ENCODE assay signal across 1 cellular context in the genomic region with DNA sequence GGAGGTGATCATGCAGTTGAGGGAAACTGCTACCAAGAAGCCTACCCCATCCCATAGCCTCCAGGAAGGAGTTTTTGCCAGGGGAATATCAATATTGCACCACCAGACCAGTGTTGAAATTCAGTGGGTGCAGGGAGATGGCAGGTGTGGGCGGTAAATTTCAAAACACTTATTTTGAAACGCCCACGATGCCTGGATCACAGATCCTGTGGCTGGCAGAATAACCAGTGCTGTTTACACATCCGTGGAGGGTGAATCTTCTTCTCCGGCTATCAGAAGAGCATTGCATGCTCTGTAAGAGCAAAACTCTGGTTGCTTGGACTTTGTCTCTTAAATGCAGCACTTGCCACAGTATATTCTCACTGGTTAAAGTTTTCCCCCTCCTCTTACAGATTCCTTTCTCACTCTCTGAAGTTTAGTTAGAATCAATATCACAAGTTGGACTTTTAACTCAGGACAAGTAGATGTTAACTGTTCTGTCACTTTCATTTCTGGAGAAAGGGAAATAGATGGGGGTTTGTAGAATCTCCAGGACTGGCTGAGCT.
TF ChIP-seq lines count a peak whose summit lies in the region.

No MANE protein-coding gene starts in this region.

TF ChIP-seq in HepG2, 621 proteins besides CTCF, POLR2A, EP300 and RAD21 (continued from another document and continues in another):
- TF ChIP-seq EHMT2 (IDR thresholded peaks at IDR 0.05; ENCODE audit: borderline replicate concordance, low read depth, low read length) (no peak; the same call in 1 of the 2 replicates), ZSCAN9 (CRISPR knock-in tag; IDR thresholded peaks at IDR 0.05; ENCODE audit: borderline replicate concordance) (peak; percentile 62), ZNF501 (CRISPR knock-in tag; IDR thresholded peaks at IDR 0.05) (0 out of 2 replicates have a peak, but pooled peaks have one; percentile 20), SALL1 (CRISPR knock-in tag; IDR thresholded peaks at IDR 0.05) (peak; percentile 98), TCF7 (IDR thresholded peaks at IDR 0.05; ENCODE audit: low read depth) (peak; percentile 91), ETV5 (CRISPR knock-in tag; IDR thresholded peaks at IDR 0.05; ENCODE audit: borderline replicate concordance) (peak; percentile 87), ZMYM3 (CRISPR knock-in tag; IDR thresholded peaks at IDR 0.05) (peak; percentile 84), ZNF256 (CRISPR knock-in tag; conservative IDR thresholded peaks at IDR 0.05) (0 out of 2 replicates have a peak, but pooled peaks have one; percentile 30), ARNT2 (CRISPR knock-in tag; IDR thresholded peaks at IDR 0.05; ENCODE audit: low read depth) (peak; percentile 84), MTA1 (CRISPR knock-in tag; IDR thresholded peaks at IDR 0.05; ENCODE audit: borderline replicate concordance) (peak; percentile 63; the same call in 1 of the 2 replicates), SMAD9 (CRISPR knock-in tag; IDR thresholded peaks at IDR 0.05) (no peak), ZSCAN29 (CRISPR knock-in tag; conservative IDR thresholded peaks at IDR 0.05) (peak; percentile 92), SP1 (IDR thresholded peaks at IDR 0.05) (no peak), SP1 (CRISPR knock-in tag; IDR thresholded peaks at IDR 0.05) (peak; percentile 60; the same call in 1 of the 2 replicates), MBD4 (IDR thresholded peaks at IDR 0.05; ENCODE audit: borderline replicate concordance, low read length) (peak; percentile 93), HOXA5 (CRISPR knock-in tag; IDR thresholded peaks at IDR 0.05) (peak; percentile 93), HNRNPH1 (optimal IDR thresholded peaks at IDR 0.05; ENCODE audit: low read depth, low read length) (no peak), HOXA3 (CRISPR knock-in tag; IDR thresholded peaks at IDR 0.05) (peak; percentile 83; the same call in 1 of the 2 replicates), HES4 (CRISPR knock-in tag; IDR thresholded peaks at IDR 0.05; ENCODE audit: borderline replicate concordance) (no peak)
- TF ChIP-seq, protein P1, sequence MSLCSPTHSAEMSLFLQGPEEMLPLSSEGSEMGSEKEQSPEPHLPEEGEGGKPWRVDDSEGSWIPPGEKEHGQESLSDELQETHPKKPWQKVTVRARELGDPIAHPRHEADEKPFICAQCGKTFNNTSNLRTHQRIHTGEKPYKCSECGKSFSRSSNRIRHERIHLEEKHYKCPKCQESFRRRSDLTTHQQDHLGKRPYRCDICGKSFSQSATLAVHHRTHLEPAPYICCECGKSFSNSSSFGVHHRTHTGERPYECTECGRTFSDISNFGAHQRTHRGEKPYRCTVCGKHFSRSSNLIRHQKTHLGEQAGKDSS (CRISPR knock-in tag; IDR thresholded peaks at IDR 0.05; ENCODE audit: borderline replicate concordance, low read depth): no peak
- TF ChIP-seq, protein P2, sequence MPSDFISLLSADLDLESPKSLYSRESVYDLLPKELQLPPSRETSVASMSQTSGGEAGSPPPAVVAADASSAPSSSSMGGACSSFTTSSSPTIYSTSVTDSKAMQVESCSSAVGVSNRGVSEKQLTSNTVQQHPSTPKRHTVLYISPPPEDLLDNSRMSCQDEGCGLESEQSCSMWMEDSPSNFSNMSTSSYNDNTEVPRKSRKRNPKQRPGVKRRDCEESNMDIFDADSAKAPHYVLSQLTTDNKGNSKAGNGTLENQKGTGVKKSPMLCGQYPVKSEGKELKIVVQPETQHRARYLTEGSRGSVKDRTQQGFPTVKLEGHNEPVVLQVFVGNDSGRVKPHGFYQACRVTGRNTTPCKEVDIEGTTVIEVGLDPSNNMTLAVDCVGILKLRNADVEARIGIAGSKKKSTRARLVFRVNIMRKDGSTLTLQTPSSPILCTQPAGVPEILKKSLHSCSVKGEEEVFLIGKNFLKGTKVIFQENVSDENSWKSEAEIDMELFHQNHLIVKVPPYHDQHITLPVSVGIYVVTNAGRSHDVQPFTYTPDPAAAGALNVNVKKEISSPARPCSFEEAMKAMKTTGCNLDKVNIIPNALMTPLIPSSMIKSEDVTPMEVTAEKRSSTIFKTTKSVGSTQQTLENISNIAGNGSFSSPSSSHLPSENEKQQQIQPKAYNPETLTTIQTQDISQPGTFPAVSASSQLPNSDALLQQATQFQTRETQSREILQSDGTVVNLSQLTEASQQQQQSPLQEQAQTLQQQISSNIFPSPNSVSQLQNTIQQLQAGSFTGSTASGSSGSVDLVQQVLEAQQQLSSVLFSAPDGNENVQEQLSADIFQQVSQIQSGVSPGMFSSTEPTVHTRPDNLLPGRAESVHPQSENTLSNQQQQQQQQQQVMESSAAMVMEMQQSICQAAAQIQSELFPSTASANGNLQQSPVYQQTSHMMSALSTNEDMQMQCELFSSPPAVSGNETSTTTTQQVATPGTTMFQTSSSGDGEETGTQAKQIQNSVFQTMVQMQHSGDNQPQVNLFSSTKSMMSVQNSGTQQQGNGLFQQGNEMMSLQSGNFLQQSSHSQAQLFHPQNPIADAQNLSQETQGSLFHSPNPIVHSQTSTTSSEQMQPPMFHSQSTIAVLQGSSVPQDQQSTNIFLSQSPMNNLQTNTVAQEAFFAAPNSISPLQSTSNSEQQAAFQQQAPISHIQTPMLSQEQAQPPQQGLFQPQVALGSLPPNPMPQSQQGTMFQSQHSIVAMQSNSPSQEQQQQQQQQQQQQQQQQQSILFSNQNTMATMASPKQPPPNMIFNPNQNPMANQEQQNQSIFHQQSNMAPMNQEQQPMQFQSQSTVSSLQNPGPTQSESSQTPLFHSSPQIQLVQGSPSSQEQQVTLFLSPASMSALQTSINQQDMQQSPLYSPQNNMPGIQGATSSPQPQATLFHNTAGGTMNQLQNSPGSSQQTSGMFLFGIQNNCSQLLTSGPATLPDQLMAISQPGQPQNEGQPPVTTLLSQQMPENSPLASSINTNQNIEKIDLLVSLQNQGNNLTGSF (CRISPR knock-in tag; IDR thresholded peaks at IDR 0.05): 0 out of 2 replicates have a peak, but pooled peaks have one; percentile 40
- TF ChIP-seq, protein P3, sequence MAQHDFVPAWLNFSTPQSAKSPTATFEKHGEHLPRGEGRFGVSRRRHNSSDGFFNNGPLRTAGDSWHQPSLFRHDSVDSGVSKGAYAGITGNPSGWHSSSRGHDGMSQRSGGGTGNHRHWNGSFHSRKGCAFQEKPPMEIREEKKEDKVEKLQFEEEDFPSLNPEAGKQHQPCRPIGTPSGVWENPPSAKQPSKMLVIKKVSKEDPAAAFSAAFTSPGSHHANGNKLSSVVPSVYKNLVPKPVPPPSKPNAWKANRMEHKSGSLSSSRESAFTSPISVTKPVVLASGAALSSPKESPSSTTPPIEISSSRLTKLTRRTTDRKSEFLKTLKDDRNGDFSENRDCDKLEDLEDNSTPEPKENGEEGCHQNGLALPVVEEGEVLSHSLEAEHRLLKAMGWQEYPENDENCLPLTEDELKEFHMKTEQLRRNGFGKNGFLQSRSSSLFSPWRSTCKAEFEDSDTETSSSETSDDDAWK (CRISPR knock-in tag; IDR thresholded peaks at IDR 0.05): no peak
- TF ChIP-seq, protein P4, sequence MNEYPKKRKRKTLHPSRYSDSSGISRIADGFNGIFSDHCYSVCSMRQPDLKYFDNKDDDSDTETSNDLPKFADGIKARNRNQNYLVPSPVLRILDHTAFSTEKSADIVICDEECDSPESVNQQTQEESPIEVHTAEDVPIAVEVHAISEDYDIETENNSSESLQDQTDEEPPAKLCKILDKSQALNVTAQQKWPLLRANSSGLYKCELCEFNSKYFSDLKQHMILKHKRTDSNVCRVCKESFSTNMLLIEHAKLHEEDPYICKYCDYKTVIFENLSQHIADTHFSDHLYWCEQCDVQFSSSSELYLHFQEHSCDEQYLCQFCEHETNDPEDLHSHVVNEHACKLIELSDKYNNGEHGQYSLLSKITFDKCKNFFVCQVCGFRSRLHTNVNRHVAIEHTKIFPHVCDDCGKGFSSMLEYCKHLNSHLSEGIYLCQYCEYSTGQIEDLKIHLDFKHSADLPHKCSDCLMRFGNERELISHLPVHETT (CRISPR knock-in tag; conservative IDR thresholded peaks at IDR 0.05): peak; percentile 61; the same call in 1 of the 2 replicates
- TF ChIP-seq, protein P5, sequence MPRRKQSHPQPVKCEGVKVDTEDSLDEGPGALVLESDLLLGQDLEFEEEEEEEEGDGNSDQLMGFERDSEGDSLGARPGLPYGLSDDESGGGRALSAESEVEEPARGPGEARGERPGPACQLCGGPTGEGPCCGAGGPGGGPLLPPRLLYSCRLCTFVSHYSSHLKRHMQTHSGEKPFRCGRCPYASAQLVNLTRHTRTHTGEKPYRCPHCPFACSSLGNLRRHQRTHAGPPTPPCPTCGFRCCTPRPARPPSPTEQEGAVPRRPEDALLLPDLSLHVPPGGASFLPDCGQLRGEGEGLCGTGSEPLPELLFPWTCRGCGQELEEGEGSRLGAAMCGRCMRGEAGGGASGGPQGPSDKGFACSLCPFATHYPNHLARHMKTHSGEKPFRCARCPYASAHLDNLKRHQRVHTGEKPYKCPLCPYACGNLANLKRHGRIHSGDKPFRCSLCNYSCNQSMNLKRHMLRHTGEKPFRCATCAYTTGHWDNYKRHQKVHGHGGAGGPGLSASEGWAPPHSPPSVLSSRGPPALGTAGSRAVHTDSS (CRISPR knock-in tag; conservative IDR thresholded peaks at IDR 0.05): no peak
- TF ChIP-seq, protein P6, sequence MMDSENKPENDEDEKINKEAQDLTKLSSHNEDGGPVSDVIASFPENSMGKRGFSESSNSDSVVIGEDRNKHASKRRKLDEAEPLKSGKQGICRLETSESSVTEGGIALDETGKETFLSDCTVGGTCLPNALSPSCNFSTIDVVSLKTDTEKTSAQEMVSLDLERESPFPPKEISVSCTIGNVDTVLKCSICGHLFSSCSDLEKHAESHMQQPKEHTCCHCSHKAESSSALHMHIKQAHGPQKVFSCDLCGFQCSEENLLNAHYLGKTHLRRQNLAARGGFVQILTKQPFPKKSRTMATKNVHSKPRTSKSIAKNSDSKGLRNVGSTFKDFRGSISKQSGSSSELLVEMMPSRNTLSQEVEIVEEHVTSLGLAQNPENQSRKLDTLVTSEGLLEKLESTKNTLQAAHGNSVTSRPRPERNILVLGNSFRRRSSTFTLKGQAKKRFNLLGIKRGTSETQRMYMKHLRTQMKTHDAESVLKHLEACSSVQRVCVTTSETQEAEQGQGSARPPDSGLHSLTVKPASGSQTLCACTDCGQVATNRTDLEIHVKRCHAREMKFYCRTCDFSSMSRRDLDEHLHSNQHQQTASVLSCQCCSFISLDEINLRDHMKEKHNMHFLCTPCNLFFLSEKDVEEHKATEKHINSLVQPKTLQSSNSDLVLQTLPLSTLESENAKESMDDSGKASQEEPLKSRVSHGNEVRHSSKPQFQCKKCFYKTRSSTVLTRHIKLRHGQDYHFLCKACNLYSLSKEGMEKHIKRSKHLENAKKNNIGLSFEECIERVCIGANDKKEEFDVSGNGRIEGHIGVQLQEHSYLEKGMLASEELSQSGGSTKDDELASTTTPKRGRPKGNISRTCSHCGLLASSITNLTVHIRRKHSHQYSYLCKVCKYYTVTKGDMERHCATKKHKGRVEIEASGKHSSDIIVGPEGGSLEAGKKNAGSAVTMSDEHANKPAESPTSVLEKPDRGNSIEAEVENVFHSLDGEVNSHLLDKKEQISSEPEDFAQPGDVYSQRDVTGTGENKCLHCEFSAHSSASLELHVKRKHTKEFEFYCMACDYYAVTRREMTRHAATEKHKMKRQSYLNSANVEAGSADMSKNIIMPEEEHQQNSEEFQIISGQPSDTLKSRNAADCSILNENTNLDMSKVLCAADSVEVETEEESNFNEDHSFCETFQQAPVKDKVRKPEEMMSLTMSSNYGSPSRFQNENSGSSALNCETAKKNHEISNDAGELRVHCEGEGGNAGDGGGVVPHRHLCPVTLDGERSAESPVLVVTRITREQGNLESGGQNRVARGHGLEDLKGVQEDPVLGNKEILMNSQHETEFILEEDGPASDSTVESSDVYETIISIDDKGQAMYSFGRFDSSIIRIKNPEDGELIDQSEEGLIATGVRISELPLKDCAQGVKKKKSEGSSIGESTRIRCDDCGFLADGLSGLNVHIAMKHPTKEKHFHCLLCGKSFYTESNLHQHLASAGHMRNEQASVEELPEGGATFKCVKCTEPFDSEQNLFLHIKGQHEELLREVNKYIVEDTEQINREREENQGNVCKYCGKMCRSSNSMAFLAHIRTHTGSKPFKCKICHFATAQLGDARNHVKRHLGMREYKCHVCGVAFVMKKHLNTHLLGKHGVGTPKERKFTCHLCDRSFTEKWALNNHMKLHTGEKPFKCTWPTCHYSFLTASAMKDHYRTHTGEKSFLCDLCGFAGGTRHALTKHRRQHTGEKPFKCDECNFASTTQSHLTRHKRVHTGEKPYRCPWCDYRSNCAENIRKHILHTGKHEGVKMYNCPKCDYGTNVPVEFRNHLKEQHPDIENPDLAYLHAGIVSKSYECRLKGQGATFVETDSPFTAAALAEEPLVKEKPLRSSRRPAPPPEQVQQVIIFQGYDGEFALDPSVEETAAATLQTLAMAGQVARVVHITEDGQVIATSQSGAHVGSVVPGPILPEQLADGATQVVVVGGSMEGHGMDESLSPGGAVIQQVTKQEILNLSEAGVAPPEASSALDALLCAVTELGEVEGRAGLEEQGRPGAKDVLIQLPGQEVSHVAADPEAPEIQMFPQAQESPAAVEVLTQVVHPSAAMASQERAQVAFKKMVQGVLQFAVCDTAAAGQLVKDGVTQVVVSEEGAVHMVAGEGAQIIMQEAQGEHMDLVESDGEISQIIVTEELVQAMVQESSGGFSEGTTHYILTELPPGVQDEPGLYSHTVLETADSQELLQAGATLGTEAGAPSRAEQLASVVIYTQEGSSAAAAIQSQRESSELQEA (CRISPR knock-in tag; IDR thresholded peaks at IDR 0.05; ENCODE audit: not compliant biosample characterization): no peak
- TF ChIP-seq, protein P7, sequence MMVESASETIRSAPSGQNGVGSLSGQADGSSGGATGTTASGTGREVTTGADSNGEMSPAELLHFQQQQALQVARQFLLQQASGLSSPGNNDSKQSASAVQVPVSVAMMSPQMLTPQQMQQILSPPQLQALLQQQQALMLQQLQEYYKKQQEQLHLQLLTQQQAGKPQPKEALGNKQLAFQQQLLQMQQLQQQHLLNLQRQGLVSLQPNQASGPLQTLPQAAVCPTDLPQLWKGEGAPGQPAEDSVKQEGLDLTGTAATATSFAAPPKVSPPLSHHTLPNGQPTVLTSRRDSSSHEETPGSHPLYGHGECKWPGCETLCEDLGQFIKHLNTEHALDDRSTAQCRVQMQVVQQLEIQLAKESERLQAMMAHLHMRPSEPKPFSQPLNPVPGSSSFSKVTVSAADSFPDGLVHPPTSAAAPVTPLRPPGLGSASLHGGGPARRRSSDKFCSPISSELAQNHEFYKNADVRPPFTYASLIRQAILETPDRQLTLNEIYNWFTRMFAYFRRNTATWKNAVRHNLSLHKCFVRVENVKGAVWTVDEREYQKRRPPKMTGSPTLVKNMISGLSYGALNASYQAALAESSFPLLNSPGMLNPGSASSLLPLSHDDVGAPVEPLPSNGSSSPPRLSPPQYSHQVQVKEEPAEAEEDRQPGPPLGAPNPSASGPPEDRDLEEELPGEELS (CRISPR knock-in tag; IDR thresholded peaks at IDR 0.05): peak; percentile 93
- TF ChIP-seq, protein P8, sequence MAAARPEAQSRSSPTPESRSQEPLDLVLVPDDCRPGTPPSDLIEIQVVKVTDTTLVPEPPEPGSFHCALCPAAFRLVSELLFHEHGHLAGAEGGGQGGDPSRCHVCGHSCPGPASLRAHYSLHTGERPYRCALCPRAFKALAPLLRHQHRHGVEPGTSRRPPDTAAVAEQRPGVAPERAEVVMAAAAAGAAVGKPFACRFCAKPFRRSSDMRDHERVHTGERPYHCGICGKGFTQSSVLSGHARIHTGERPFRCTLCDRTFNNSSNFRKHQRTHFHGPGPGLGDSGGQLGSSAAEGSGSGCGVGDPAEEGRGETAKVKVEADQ (CRISPR knock-in tag; IDR thresholded peaks at IDR 0.05; ENCODE audit: borderline replicate concordance): peak; percentile 68; the same call in 1 of the 2 replicates
